ENCODE assay signal across 8 cellular contexts in the genomic region with DNA sequence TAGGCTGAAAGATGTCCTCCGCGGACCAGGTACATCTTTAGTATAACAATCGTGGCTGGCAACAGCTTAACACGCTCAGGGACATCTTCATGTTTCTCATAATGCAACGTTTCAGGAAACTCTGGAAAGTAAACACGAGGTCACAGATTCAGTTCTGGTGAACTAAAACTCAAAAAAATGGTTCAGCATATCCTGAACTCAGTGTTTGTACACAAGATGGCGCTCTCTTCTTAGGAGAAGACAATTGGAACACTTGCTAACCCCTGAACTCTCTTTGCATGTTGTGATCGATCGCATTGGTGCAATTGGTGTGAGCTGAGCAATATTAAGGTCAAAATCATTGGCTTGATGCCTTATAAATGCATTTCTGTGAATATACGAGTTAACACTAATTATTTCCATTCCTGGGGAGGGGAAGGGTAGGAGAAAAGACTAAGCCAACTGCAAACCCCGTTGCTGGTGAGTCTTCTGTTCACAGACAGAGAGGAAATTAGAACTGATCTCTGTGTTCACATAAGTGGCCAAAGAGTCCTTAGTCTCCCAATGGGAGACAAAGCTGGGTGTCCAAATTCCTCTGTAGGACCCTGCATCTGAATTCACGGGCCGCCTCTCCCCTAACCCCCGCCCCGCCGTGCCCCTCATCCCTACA. TPM values are rescaled to one million over a fixed set of nuclear protein-coding genes. Genes with fewer than 3 reads are reported as not detected.
DNase-seq lines count a peak whose midpoint lies in the region; ATAC-seq and TF ChIP-seq lines count a peak whose summit lies in the region.

No MANE protein-coding gene starts in this region.

- H2AK5ac ChIP-seq in IMR-90 (ENCODE audit: low read depth, low read length), result no peak overlapping the region

- no peak overlapping the region for H3K56ac ChIP-seq in IMR-90 (ENCODE audit: extremely low read depth, insufficient read depth, low read length)

- H3K4me3 ChIP-seq in IMR-90 (ENCODE audit: insufficient read depth, low read depth, low read length) (no peak overlapping the region), OCI-LY1 (ENCODE audit: low read depth, low read length, poor library complexity, severe bottlenecking) (no peak overlapping the region)

- H3F3A ChIP-seq in OCI-LY1 (ENCODE audit: insufficient read depth, low read length), result no peaks in the 10 kb centered on the region

- no peak for TF ChIP-seq POLR2A in IMR-90 (IDR thresholded peaks at IDR 0.05; ENCODE audit: low read depth, low read length)

- H3K9me1 ChIP-seq in IMR-90 (ENCODE audit: insufficient read depth, low read length), result no peaks in the 10 kb centered on the region

- peak; percentile 97 for TF ChIP-seq RAD21 in IMR-90 (IDR thresholded peaks at IDR 0.05; ENCODE audit: low read length)

- H3K27ac ChIP-seq in IMR-90 (ENCODE audit: insufficient read depth, low read length), result no peak overlapping the region
- no peak overlapping the region for H3K27ac ChIP-seq in OCI-LY1 (ENCODE audit: low read depth, low read length, poor library complexity, severe bottlenecking)

- BruUV-seq in IMR-90 (replicated peaks; lab: Mats Ljungman, UMichigan), result no TSS peak

- no peak overlapping the region for H3K27ac Mint-ChIP-seq in activated CD4-positive, alpha-beta T cell treated with anti-CD3 and anti-CD28 coated beads, Interleukin-2, amount 10 ng/mL, durations not matched to agents 7 days and 5 days
- H3K27ac Mint-ChIP-seq in stimulated activated effector memory CD8-positive, alpha-beta T cell treated with anti-CD3 and anti-CD28 coated beads, Interleukin-12 subunit alpha, Interleukin-12 subunit beta, amount 100 ng/mL, for 72 hours, result peak overlapping the region; percentile 17

- peak overlapping the region; percentile 70 for H3K4me2 ChIP-seq in IMR-90 (ENCODE audit: low read depth, low read length)
- no peak overlapping the region for H3K4me2 ChIP-seq in OCI-LY1 (ENCODE audit: low read length)

- 20% methylated on average over 6 of the region's 16 CpGs; no CpG with 5 or more reads in 1 of the 2 experiments for WGBS in IMR-90 (ENCODE audit: extremely low coverage in 2 of 2, insufficient read length in 1 of 2), 2 experiments

- dilution Hi-C loops in IMR-90 (cut with HindIII; ENCODE audit: low sequenced_read_pairs, unreplicated experiment), result no loop called here

- H3K4me3 Mint-ChIP-seq in activated CD4-positive, alpha-beta T cell treated with anti-CD3 and anti-CD28 coated beads, Interleukin-2, amount 10 ng/mL, durations not matched to agents 7 days and 5 days, result no peak overlapping the region
- H3K4me3 Mint-ChIP-seq in stimulated activated effector memory CD8-positive, alpha-beta T cell treated with anti-CD3 and anti-CD28 coated beads, Interleukin-12 subunit alpha, Interleukin-12 subunit beta, amount 100 ng/mL, for 72 hours, result peak overlapping the region; percentile 5

- H3K18ac ChIP-seq in IMR-90 (ENCODE audit: low read depth, low read length), result no peak overlapping the region

- H3K27me3 ChIP-seq in IMR-90 (ENCODE audit: control insufficient read depth, insufficient read depth, low read length) (no peaks in the 10 kb centered on the region), OCI-LY1 (ENCODE audit: insufficient read depth, low read length) (no peaks in the 10 kb centered on the region; the same call in 1 of the 2 replicates)

- H3K36me3 ChIP-seq in IMR-90 (ENCODE audit: control insufficient read depth, insufficient read depth, low read length) (no peaks in the 10 kb centered on the region), OCI-LY1 (ENCODE audit: insufficient read depth, low read length) (no peaks in the 10 kb centered on the region)

- in situ Hi-C loops in IMR-90 (cut with MboI; ENCODE audit: low sequenced_read_pairs) (loop anchor here (5.0 kb wide), 1 partner anchor 206 kb away; no protein-coding TSS in a partner anchor), T47D (cut with HindIII; ENCODE audit: low pct_unique_long_range_greater_than_20kb, low sequenced_read_pairs) (no loop called here)

- H3K9ac ChIP-seq in IMR-90 (ENCODE audit: low read depth, low read length), result no peak overlapping the region
- no peak overlapping the region for H3K9ac ChIP-seq in OCI-LY1 (ENCODE audit: low read length)

- H2BK5ac ChIP-seq in IMR-90 (ENCODE audit: low read depth, low read length, poor library complexity, severe bottlenecking), result no peak overlapping the region

- no peaks in the 10 kb centered on the region for H3K36me3 Mint-ChIP-seq in activated CD4-positive, alpha-beta T cell treated with anti-CD3 and anti-CD28 coated beads, Interleukin-2, amount 10 ng/mL, durations not matched to agents 7 days and 5 days (ENCODE audit: low read depth)
- no peaks in the 10 kb centered on the region for H3K36me3 Mint-ChIP-seq in stimulated activated effector memory CD8-positive, alpha-beta T cell treated with anti-CD3 and anti-CD28 coated beads, Interleukin-12 subunit alpha, Interleukin-12 subunit beta, amount 100 ng/mL, for 72 hours

- no peaks in the 10 kb centered on the region for H3K9me2 ChIP-seq in OCI-LY1 (ENCODE audit: low read depth, low read length)

- no peak overlapping the region for H2BK20ac ChIP-seq in IMR-90 (ENCODE audit: low read depth, low read length)

- H3K79me1 ChIP-seq in IMR-90 (ENCODE audit: low read depth in 1 of 2, low read length in 2 of 2), result no peaks in the 10 kb centered on the region

- H4K8ac ChIP-seq in IMR-90 (ENCODE audit: low read depth in 2 of 2, low read length in 2 of 2), result no peak overlapping the region

- H3K4ac ChIP-seq in IMR-90 (ENCODE audit: low read depth, low read length), result no peak overlapping the region

- H3K79me2 ChIP-seq in OCI-LY1 (ENCODE audit: insufficient read depth, low read length), result no peaks in the 10 kb centered on the region

- H4K5ac ChIP-seq in IMR-90 (ENCODE audit: low read depth, low read length), result no peak overlapping the region

- H3K9me3 ChIP-seq in IMR-90 (ENCODE audit: control insufficient read depth, insufficient read depth, low read length), result no peaks in the 10 kb centered on the region
- no peaks in the 10 kb centered on the region for H3K9me3 ChIP-seq in OCI-LY1 (ENCODE audit: low read length)

- peak; percentile 73 for ATAC-seq in GM21423 (IDR thresholded peaks at IDR 0.05; ENCODE audit: unreplicated experiment)
- peak; percentile 81 for ATAC-seq in IMR-90 (ENCODE audit: low read depth)
- ATAC-seq in stimulated activated effector memory CD8-positive, alpha-beta T cell treated with anti-CD3 and anti-CD28 coated beads, Interleukin-12 subunit alpha, Interleukin-12 subunit beta, amount 100 ng/mL, for 72 hours, result peak; percentile 76

- H3K23ac ChIP-seq in IMR-90 (ENCODE audit: low read depth, low read length), result no peak overlapping the region

- H3K4me1 Mint-ChIP-seq in activated CD4-positive, alpha-beta T cell treated with anti-CD3 and anti-CD28 coated beads, Interleukin-2, amount 10 ng/mL, durations not matched to agents 7 days and 5 days, result peaks cover 1% of the 10 kb centered on the region
- peaks cover 30% of the 10 kb centered on the region for H3K4me1 Mint-ChIP-seq in stimulated activated effector memory CD8-positive, alpha-beta T cell treated with anti-CD3 and anti-CD28 coated beads, Interleukin-12 subunit alpha, Interleukin-12 subunit beta, amount 100 ng/mL, for 72 hours

- H2BK15ac ChIP-seq in IMR-90 (ENCODE audit: low read depth, low read length), result no peak overlapping the region

- no peaks in the 10 kb centered on the region for H3K9me3 Mint-ChIP-seq in activated CD4-positive, alpha-beta T cell treated with anti-CD3 and anti-CD28 coated beads, Interleukin-2, amount 10 ng/mL, durations not matched to agents 7 days and 5 days
- no peaks in the 10 kb centered on the region for H3K9me3 Mint-ChIP-seq in stimulated activated effector memory CD8-positive, alpha-beta T cell treated with anti-CD3 and anti-CD28 coated beads, Interleukin-12 subunit alpha, Interleukin-12 subunit beta, amount 100 ng/mL, for 72 hours

- CTCF ChIA-PET in activated CD4-positive, alpha-beta T cell treated with anti-CD3 and anti-CD28 coated beads, Interleukin-2, amount 10 ng/mL, durations not matched to agents 7 days and 5 days (lab: Charles Lee), result interaction anchor here (0.8 to 1.5 kb wide), 4 partner anchors 14 to 212 kb away, joined by 3 read pairs; no protein-coding TSS in a partner anchor
- CTCF ChIA-PET in IMR-90 (lab: Yijun Ruan, JAX), result interaction anchor here (0.7 to 2.2 kb wide), 10 partner anchors 9 to 208 kb away, joined by 3 to 27 read pairs (median 4); no protein-coding TSS in a partner anchor

- no peak overlapping the region for H2AK9ac ChIP-seq in IMR-90 (replicated peaks; ENCODE audit: low read depth, low read length, poor library complexity)

- intact Hi-C loops in IMR-90 (cut with micrococcal nuclease), result loop anchor here (1.0 to 5.0 kb wide), 4 partner anchors 138 to 529 kb away; a partner anchor contains a TSS

- H3K4me1 ChIP-seq in IMR-90 (ENCODE audit: control insufficient read depth, insufficient read depth, low read length) (peaks cover 2% of the 10 kb centered on the region; the same call in 1 of the 2 replicates), OCI-LY1 (ENCODE audit: insufficient read depth, low read length, severe bottlenecking) (no peaks in the 10 kb centered on the region)

- POLR2A ChIA-PET in activated CD4-positive, alpha-beta T cell treated with anti-CD3 and anti-CD28 coated beads, Interleukin-2, amount 10 ng/mL, durations not matched to agents 7 days and 5 days (lab: Charles Lee), result no interaction called here
- POLR2A ChIA-PET in IMR-90 (lab: Charles Lee; ENCODE audit: unreplicated experiment), result interaction anchor here (0.5 kb wide), 1 partner anchor 130 kb away, joined by 3 read pairs; no protein-coding TSS in a partner anchor

- no peak overlapping the region for H3K14ac ChIP-seq in IMR-90 (replicated peaks; ENCODE audit: low read depth, low read length)

- no peak overlapping the region for H4K91ac ChIP-seq in IMR-90 (ENCODE audit: insufficient read depth, low read depth, low read length)

- H3K27me3 Mint-ChIP-seq in activated CD4-positive, alpha-beta T cell treated with anti-CD3 and anti-CD28 coated beads, Interleukin-2, amount 10 ng/mL, durations not matched to agents 7 days and 5 days, result no peaks in the 10 kb centered on the region

- peak overlapping the region; percentile 25 for H2AFZ ChIP-seq in IMR-90 (replicated peaks; ENCODE audit: low read length, poor library complexity)
- no peak overlapping the region for H2AFZ ChIP-seq in OCI-LY1 (ENCODE audit: low read length)

- TF ChIP-seq CTCF in IMR-90 (conservative IDR thresholded peaks at IDR 0.05; ENCODE audit: low read depth, low read length), result peak; percentile 90
- peak; percentile 98 for TF ChIP-seq CTCF in OCI-LY1 (IDR thresholded peaks at IDR 0.05; ENCODE audit: low read length)

- no peak overlapping the region for H2BK120ac ChIP-seq in IMR-90 (ENCODE audit: low read depth, low read length)

- DNase-seq in activated CD4-positive, alpha-beta T cell treated with anti-CD3 and anti-CD28 coated beads, Interleukin-2, amount 10 ng/mL, durations not matched to agents 7 days and 5 days, result peak; percentile 67
- DNase-seq in activated CD4-positive, alpha-beta T cell treated with anti-CD3 and anti-CD28 coated beads, Interleukin-2, amount 50 U/mL, for 1 hour, result no peak
- DNase-seq in IMR-90 (peak; percentile 74), T47D (ENCODE audit: low read depth in 1 of 2, low spot score in 1 of 2) (peak; percentile 28 to 70), iris pigment epithelial cell (ENCODE audit: low read depth) (peak; percentile 62)
- peak; percentile 22 to 57 for DNase-seq in stimulated activated effector memory CD8-positive, alpha-beta T cell treated with anti-CD3 and anti-CD28 coated beads, Interleukin-12 subunit alpha, Interleukin-12 subunit beta, amount 100 ng/mL, for 72 hours (ENCODE audit: low spot score in 2 of 2)

- H4K20me1 ChIP-seq in IMR-90 (ENCODE audit: insufficient read depth, low read length) (no peaks in the 10 kb centered on the region), OCI-LY1 (ENCODE audit: insufficient read depth, low read length) (no peaks in the 10 kb centered on the region)

RNA-seq across cellular contexts. Expression of a gene that starts 52.6 kb away (rescaled TPM):
- total RNA-seq in activated CD4-positive, alpha-beta T cell treated with anti-CD3 and anti-CD28 coated beads, Interleukin-2, amount 10 ng/mL, durations not matched to agents 7 days and 5 days, result not detected
- 1.3 and 1.4 TPM in 2 replicates for total RNA-seq in IMR-90 (2012; rRNA removed)
- polyA plus RNA-seq in IMR-90 (2012; rRNA removed), result 2.0 and 2.2 TPM in 2 replicates
- polyA plus RNA-seq in IMR-90 (2012; cell fraction: cytosol; rRNA removed), result 0.35 and 1.9 TPM in 2 replicates
- 0.73 and 1.5 TPM in 2 replicates for polyA plus RNA-seq in IMR-90 (2012; cell fraction: nucleus; rRNA removed; ENCODE audit: low replicate concordance)
